In the genomic region with DNA sequence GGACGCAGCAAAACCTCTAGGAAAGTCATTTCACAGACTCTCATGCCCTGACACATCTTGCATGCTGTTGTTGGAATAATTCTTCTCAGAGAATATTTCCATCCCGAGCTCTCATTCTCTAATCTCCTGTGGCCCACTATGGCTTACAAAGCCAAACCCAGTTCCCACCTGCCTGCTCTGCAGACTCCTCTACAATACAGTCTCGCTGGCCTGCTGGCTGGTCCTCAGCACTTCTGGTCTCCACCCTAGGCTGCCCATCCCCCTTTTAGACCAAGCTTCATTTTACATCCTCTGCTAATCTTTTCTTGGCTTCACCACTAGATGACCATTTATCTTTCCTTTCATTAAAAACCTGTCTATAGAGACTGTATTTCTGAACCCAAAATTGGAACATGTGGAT, we compare ENCODE assay signal across 1 cellular context.
TF ChIP-seq lines count a peak whose summit lies in the region.

No MANE protein-coding gene starts in this region.

TF ChIP-seq in GM23338, 12 proteins besides CTCF, POLR2A, EP300 and RAD21 (continued from another document):
- TF ChIP-seq, protein P1, sequence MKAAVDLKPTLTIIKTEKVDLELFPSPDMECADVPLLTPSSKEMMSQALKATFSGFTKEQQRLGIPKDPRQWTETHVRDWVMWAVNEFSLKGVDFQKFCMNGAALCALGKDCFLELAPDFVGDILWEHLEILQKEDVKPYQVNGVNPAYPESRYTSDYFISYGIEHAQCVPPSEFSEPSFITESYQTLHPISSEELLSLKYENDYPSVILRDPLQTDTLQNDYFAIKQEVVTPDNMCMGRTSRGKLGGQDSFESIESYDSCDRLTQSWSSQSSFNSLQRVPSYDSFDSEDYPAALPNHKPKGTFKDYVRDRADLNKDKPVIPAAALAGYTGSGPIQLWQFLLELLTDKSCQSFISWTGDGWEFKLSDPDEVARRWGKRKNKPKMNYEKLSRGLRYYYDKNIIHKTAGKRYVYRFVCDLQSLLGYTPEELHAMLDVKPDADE (IDR thresholded peaks at IDR 0.05): no peak
